Comparison of ENCODE assay signal across 31 cellular contexts in the genomic region with DNA sequence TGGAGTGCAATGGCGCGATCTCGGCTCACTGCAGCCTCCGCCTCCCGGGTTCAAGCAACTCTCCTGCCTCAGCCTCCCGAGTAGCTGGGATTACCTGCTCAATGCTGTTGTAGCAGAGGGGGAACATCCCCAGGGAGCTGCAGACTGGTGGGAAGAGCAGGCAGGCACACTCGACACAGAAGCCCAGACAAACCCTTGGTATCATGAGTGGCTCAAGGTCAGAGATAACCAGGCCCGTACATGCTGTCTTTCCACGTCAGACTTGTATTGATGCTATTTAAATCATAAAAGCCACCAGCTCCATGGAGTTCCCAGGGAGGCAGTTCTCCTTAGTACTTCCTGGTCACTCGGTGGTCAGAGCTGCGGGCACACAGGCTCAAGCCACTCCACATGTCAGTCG. TPM values are rescaled to one million over a fixed set of nuclear protein-coding genes. Genes with fewer than 3 reads are reported as not detected.
"Had no signal": no experiment of that assay in that cellular context is flagged by ENCODE, and none has a peak within 500 bp of the region (broad histone marks: within the 10 kb centered on the region; RNA-seq: fewer than 3 reads in every experiment).

No MANE protein-coding gene starts in this region.

- H3K9me3 Mint-ChIP-seq: stimulated activated memory B cell treated with anti-CD40 and anti-IgM and Interleukin-4, amounts not matched to agents 10 μg/mL and 1 μg/mL and 100 μg/mL, for 72 hours; stimulated activated naive CD8-positive, alpha-beta T cell treated with anti-CD3 and anti-CD28 coated beads, Interleukin-15, Interleukin-2, amounts not matched to agents 100 ng/mL and 50 ng/mL, for 24 hours; type B pancreatic cell had no signal

- H3K9me3 ChIP-seq: stomach, suprapubic skin, thoracic aorta, thyroid gland, tibial artery, tibial nerve, transverse colon, upper lobe of left lung, upper lobe of right lung, uterus, vagina had no signal

- H3K4me1 ChIP-seq: stomach, suprapubic skin, thyroid gland, tibial artery, tibial nerve, transverse colon, upper lobe of left lung, upper lobe of right lung, uterus, vagina had no signal

- H3K36me3 ChIP-seq: stomach, suprapubic skin, thoracic aorta, thyroid gland, tibial artery, tibial nerve, transverse colon, upper lobe of left lung, upper lobe of right lung, uterus, vagina had no signal

- H3K4me3 ChIP-seq: stomach, suprapubic skin, thoracic aorta, thyroid gland, tibial artery, tibial nerve, transverse colon, upper lobe of left lung, upper lobe of right lung, uterus, vagina had no signal

- H3K4me3 Mint-ChIP-seq: stimulated activated effector memory CD8-positive, alpha-beta T cell treated with anti-CD3 and anti-CD28 coated beads, Interleukin-12 subunit alpha, Interleukin-12 subunit beta, amount 100 ng/mL, for 72 hours; stimulated activated memory B cell treated with anti-CD40 and anti-IgM and Interleukin-4, amounts not matched to agents 10 μg/mL and 1 μg/mL and 100 μg/mL, for 72 hours; stimulated activated naive B cell treated with anti-CD40 and anti-IgM and Interleukin-4, amounts not matched to agents 10 μg/mL and 1 μg/mL and 100 μg/mL, for 72 hours; stimulated activated naive CD8-positive, alpha-beta T cell treated with anti-CD3 and anti-CD28 coated beads, Interleukin-15, amount 100 ng/mL, for 72 hours; stimulated activated naive CD8-positive, alpha-beta T cell treated with anti-CD3 and anti-CD28 coated beads, Interleukin-15, Interleukin-2, amounts not matched to agents 100 ng/mL and 50 ng/mL, for 24 hours; type B pancreatic cell had no signal

- H3K27me3 Mint-ChIP-seq: stimulated activated memory B cell treated with anti-CD40 and anti-IgM and Interleukin-4, amounts not matched to agents 10 μg/mL and 1 μg/mL and 100 μg/mL, for 72 hours; stimulated activated naive B cell treated with anti-CD40 and anti-IgM and Interleukin-4, amounts not matched to agents 10 μg/mL and 1 μg/mL and 100 μg/mL, for 72 hours; stimulated activated naive CD8-positive, alpha-beta T cell treated with anti-CD3 and anti-CD28 coated beads, Interleukin-15, amount 100 ng/mL, for 72 hours; stimulated activated naive CD8-positive, alpha-beta T cell treated with anti-CD3 and anti-CD28 coated beads, Interleukin-15, Interleukin-2, amounts not matched to agents 100 ng/mL and 50 ng/mL, for 24 hours; type B pancreatic cell had no signal

- DNase-seq: stimulated activated CD4-positive, alpha-beta T cell treated with anti-CD3 and anti-CD28 coated beads, Interleukin-2, amount 100 ng/mL, for 24 hours; stimulated activated CD4-positive, alpha-beta T cell treated with anti-CD3 and anti-CD28 coated beads, Interleukin-2, amount 100 ng/mL, for 48 hours; stimulated activated CD4-positive, alpha-beta T cell treated with anti-CD3 and anti-CD28 coated beads, Interleukin-4, amount 100 ng/mL, for 1 hour; stimulated activated CD4-positive, alpha-beta T cell treated with anti-CD3 and anti-CD28 coated beads, Interleukin-4, amount 100 ng/mL, for 24 hours; stimulated activated CD4-positive, alpha-beta T cell treated with anti-CD3 and anti-CD28 coated beads, Interleukin-4, amount 100 ng/mL, for 4 hours; stimulated activated CD8-positive, alpha-beta memory T cell treated with anti-CD3 and anti-CD28 coated beads, Interleukin-4, amount 100 ng/mL, for 48 hours; stimulated activated naive B cell treated with anti-CD40 and anti-IgM and Interleukin-4, amounts not matched to agents 10 μg/mL and 1 μg/mL and 100 μg/mL, for 72 hours; stimulated activated naive CD4-positive, alpha-beta T cell; stimulated activated naive CD4-positive, alpha-beta T cell treated with Interleukin-2 at 50 U/mL for 16 hours; stimulated activated naive CD8-positive, alpha-beta T cell treated with anti-CD3 and anti-CD28 coated beads, Interleukin-15, amount 100 ng/mL, for 72 hours; stimulated activated naive CD8-positive, alpha-beta T cell treated with anti-CD3 and anti-CD28 coated beads, Interleukin-15, Interleukin-2, amounts not matched to agents 100 U/mL and 50 U/mL, for 24 hours; stomach; substantia nigra; thyroid gland; tibial artery; transverse colon; upper lobe of left lung; upper lobe of right lung; uterus had no signal

- H3K27ac ChIP-seq: stomach, suprapubic skin, thoracic aorta, thyroid gland, tibial artery, tibial nerve, transverse colon, upper lobe of left lung, upper lobe of right lung, uterus, vagina had no signal

- H3K36me3 Mint-ChIP-seq: stimulated activated effector memory CD8-positive, alpha-beta T cell treated with anti-CD3 and anti-CD28 coated beads, Interleukin-12 subunit alpha, Interleukin-12 subunit beta, amount 100 ng/mL, for 72 hours; stimulated activated memory B cell treated with anti-CD40 and anti-IgM and Interleukin-4, amounts not matched to agents 10 μg/mL and 1 μg/mL and 100 μg/mL, for 72 hours; stimulated activated naive B cell treated with anti-CD40 and anti-IgM and Interleukin-4, amounts not matched to agents 10 μg/mL and 1 μg/mL and 100 μg/mL, for 72 hours; type B pancreatic cell had no signal

- H3K27me3 ChIP-seq: stomach, suprapubic skin, thyroid gland, tibial artery, tibial nerve, transverse colon, upper lobe of left lung, upper lobe of right lung, uterus, vagina had no signal

- H3K4me1 Mint-ChIP-seq: stimulated activated effector memory CD8-positive, alpha-beta T cell treated with anti-CD3 and anti-CD28 coated beads, Interleukin-12 subunit alpha, Interleukin-12 subunit beta, amount 100 ng/mL, for 72 hours; stimulated activated memory B cell treated with anti-CD40 and anti-IgM and Interleukin-4, amounts not matched to agents 10 μg/mL and 1 μg/mL and 100 μg/mL, for 72 hours; stimulated activated naive B cell treated with anti-CD40 and anti-IgM and Interleukin-4, amounts not matched to agents 10 μg/mL and 1 μg/mL and 100 μg/mL, for 72 hours; stimulated activated naive CD8-positive, alpha-beta T cell treated with anti-CD3 and anti-CD28 coated beads, Interleukin-15, amount 100 ng/mL, for 72 hours had no signal

- H3K27ac Mint-ChIP-seq: stimulated activated effector memory CD8-positive, alpha-beta T cell treated with anti-CD3 and anti-CD28 coated beads, Interleukin-12 subunit alpha, Interleukin-12 subunit beta, amount 100 ng/mL, for 72 hours; stimulated activated memory B cell treated with anti-CD40 and anti-IgM and Interleukin-4, amounts not matched to agents 10 μg/mL and 1 μg/mL and 100 μg/mL, for 72 hours; stimulated activated naive B cell treated with anti-CD40 and anti-IgM and Interleukin-4, amounts not matched to agents 10 μg/mL and 1 μg/mL and 100 μg/mL, for 72 hours; stimulated activated naive CD8-positive, alpha-beta T cell treated with anti-CD3 and anti-CD28 coated beads, Interleukin-15, amount 100 ng/mL, for 72 hours; stimulated activated naive CD8-positive, alpha-beta T cell treated with anti-CD3 and anti-CD28 coated beads, Interleukin-15, Interleukin-2, amounts not matched to agents 100 ng/mL and 50 ng/mL, for 24 hours; type B pancreatic cell had no signal

RNA-seq across cellular contexts. Expression of a gene that starts 33.2 kb away (rescaled TPM):
- total RNA-seq: stomach, subcutaneous adipose tissue, suprapubic skin, temporal lobe, thoracic aorta, thyroid gland, tibial nerve, transverse colon, upper lobe of left lung, upper lobe of right lung, ureter, urinary bladder, uterus, vagina had no signal
- polyA plus RNA-seq: stomach, urinary bladder had no signal
